22 cellular contexts compared by ENCODE assay signal in the genomic region with DNA sequence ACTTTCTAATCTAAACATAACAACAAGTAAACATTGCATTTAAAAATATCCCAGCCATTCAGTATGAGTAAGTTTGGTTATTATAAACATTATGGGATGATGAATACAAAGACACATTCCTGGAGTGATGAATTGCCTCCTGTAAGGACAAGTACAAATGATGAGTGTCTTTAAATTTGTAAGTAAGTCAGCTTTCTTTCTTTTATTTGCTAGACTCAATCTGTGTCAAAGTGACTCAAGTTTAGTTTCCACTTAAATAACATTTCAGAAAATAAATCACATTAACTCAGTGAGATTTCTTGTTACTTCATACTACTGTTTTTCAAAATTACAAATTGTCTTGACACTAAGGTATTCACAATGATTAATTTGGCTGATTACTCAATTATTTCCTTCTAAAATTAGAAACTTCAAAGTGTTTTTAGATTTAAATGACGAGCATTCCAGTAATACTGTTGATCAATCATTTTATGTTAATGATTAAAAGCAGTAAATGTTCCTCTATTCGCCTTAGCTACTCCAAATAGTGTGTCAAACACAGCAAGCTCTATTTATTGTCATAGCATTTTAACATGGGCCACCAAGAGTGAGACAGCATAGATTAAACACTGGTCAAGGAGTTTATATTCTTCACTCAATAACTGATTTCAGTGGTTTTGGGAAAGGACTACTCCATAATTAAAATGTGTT.
"Had no signal": no experiment of that assay in that cellular context is flagged by ENCODE, and none has a peak within 500 bp of the region (broad histone marks: within the 10 kb centered on the region; RNA-seq: fewer than 3 reads in every experiment).

No MANE protein-coding gene starts in this region.

- H3K27me3 Mint-ChIP-seq: activated CD4-positive, alpha-beta T cell treated with anti-CD3 and anti-CD28 coated beads, Interleukin-2, amount 10 ng/mL, durations not matched to agents 7 days and 5 days; activated naive CD4-positive, alpha-beta T cell treated with anti-CD3 and anti-CD28 coated beads, Interleukin-2, amount 10 ng/mL, durations not matched to agents 7 days and 5 days; activated naive CD8-positive, alpha-beta T cell treated with anti-CD3 and anti-CD28 coated beads, Interleukin-2, amount 50 U/mL, for 24 hours; naive thymus-derived CD4-positive, alpha-beta T cell; stimulated activated memory B cell treated with anti-CD40 and anti-IgM and Interleukin-4, amounts not matched to agents 10 μg/mL and 1 μg/mL and 100 μg/mL, for 72 hours had no signal

- H3K4me1 ChIP-seq: ascending aorta, left lung, testis, upper lobe of left lung had no signal

- H3K27ac ChIP-seq: ascending aorta, cardiac muscle cell, left lung, ovary, testis, upper lobe of left lung had no signal

- H3K4me3 ChIP-seq: ascending aorta, cardiac muscle cell, left lung, ovary, testis, upper lobe of left lung had no signal

- H3K4me1 Mint-ChIP-seq: activated CD4-positive, alpha-beta T cell treated with anti-CD3 and anti-CD28 coated beads, Interleukin-2, amount 10 ng/mL, durations not matched to agents 7 days and 5 days; activated naive CD4-positive, alpha-beta T cell treated with anti-CD3 and anti-CD28 coated beads, Interleukin-2, amount 10 ng/mL, durations not matched to agents 7 days and 5 days; activated naive CD8-positive, alpha-beta T cell treated with anti-CD3 and anti-CD28 coated beads, Interleukin-2, amount 50 U/mL, for 24 hours; naive thymus-derived CD4-positive, alpha-beta T cell; stimulated activated memory B cell treated with anti-CD40 and anti-IgM and Interleukin-4, amounts not matched to agents 10 μg/mL and 1 μg/mL and 100 μg/mL, for 72 hours had no signal

- H3K36me3 ChIP-seq: ascending aorta, cardiac muscle cell, left lung, ovary, upper lobe of left lung had no signal

- H3K4me3 Mint-ChIP-seq: activated CD4-positive, alpha-beta T cell treated with anti-CD3 and anti-CD28 coated beads, Interleukin-2, amount 10 ng/mL, durations not matched to agents 7 days and 5 days; activated CD8-positive, alpha-beta T cell treated with anti-CD3 and anti-CD28 coated beads, Interleukin-2, amount 10 ng/mL, durations not matched to agents 7 days and 5 days; activated naive CD4-positive, alpha-beta T cell treated with anti-CD3 and anti-CD28 coated beads, Interleukin-2, amount 10 ng/mL, durations not matched to agents 7 days and 5 days; activated naive CD8-positive, alpha-beta T cell treated with anti-CD3 and anti-CD28 coated beads, Interleukin-2, amount 50 U/mL, for 24 hours; activated T-cell treated with anti-CD3 and anti-CD28 coated beads, Interleukin-2, amount 50 U/mL, for 4 hours; naive thymus-derived CD4-positive, alpha-beta T cell; stimulated activated memory B cell treated with anti-CD40 and anti-IgM and Interleukin-4, amounts not matched to agents 10 μg/mL and 1 μg/mL and 100 μg/mL, for 72 hours had no signal

- H3K27me3 ChIP-seq: ascending aorta, cardiac muscle cell, left lung, ovary, testis, upper lobe of left lung had no signal

- H3K36me3 Mint-ChIP-seq: activated naive CD4-positive, alpha-beta T cell treated with anti-CD3 and anti-CD28 coated beads, Interleukin-2, amount 10 ng/mL, durations not matched to agents 7 days and 5 days; naive thymus-derived CD4-positive, alpha-beta T cell; stimulated activated memory B cell treated with anti-CD40 and anti-IgM and Interleukin-4, amounts not matched to agents 10 μg/mL and 1 μg/mL and 100 μg/mL, for 72 hours had no signal

- H3K9me3 ChIP-seq: ascending aorta, ovary, testis, upper lobe of left lung had no signal

- DNase-seq: activated CD4-positive, alpha-beta T cell treated with anti-CD3 and anti-CD28 coated beads, Interleukin-2, amount 10 ng/mL, durations not matched to agents 7 days and 5 days; activated CD8-positive, alpha-beta T cell treated with anti-CD3 and anti-CD28 coated beads, Interleukin-2, amount 10 ng/mL, durations not matched to agents 7 days and 5 days; activated naive CD4-positive, alpha-beta T cell treated with anti-CD3 and anti-CD28 coated beads, Interleukin-2, amount 10 ng/mL, durations not matched to agents 7 days and 5 days; activated naive CD8-positive, alpha-beta T cell treated with anti-CD3 and anti-CD28 coated beads, Interleukin-2, amount 50 U/mL, for 24 hours; activated T-cell treated with anti-CD3 and anti-CD28 coated beads, Interleukin-2, amount 50 U/mL, for 4 hours; dermis blood vessel endothelial cell; effector memory CD4-positive, alpha-beta T cell; foreskin melanocyte; glutamatergic neuron; hypothalamus; islet precursor cell; left lung; naive thymus-derived CD4-positive, alpha-beta T cell; ovary; stimulated activated CD4-positive, alpha-beta T cell treated with anti-CD3 and anti-CD28 coated beads, Interleukin-4, amount 100 ng/mL, for 4 hours; testis; upper lobe of left lung had no signal

- FAIRE-seq: endothelial cell of umbilical vein had no signal

- H3K27ac Mint-ChIP-seq: activated CD4-positive, alpha-beta T cell treated with anti-CD3 and anti-CD28 coated beads, Interleukin-2, amount 10 ng/mL, durations not matched to agents 7 days and 5 days; activated CD8-positive, alpha-beta T cell treated with anti-CD3 and anti-CD28 coated beads, Interleukin-2, amount 10 ng/mL, durations not matched to agents 7 days and 5 days; activated naive CD4-positive, alpha-beta T cell treated with anti-CD3 and anti-CD28 coated beads, Interleukin-2, amount 10 ng/mL, durations not matched to agents 7 days and 5 days; activated naive CD8-positive, alpha-beta T cell treated with anti-CD3 and anti-CD28 coated beads, Interleukin-2, amount 50 U/mL, for 24 hours; naive thymus-derived CD4-positive, alpha-beta T cell; stimulated activated memory B cell treated with anti-CD40 and anti-IgM and Interleukin-4, amounts not matched to agents 10 μg/mL and 1 μg/mL and 100 μg/mL, for 72 hours had no signal

- ATAC-seq: activated CD8-positive, alpha-beta T cell treated with anti-CD3 and anti-CD28 coated beads, Interleukin-2, amount 10 ng/mL, durations not matched to agents 7 days and 5 days; activated naive CD8-positive, alpha-beta T cell treated with anti-CD3 and anti-CD28 coated beads, Interleukin-2, amount 50 U/mL, for 24 hours; activated T-cell treated with anti-CD3 and anti-CD28 coated beads, Interleukin-2, amount 50 U/mL, for 4 hours; left lung; naive thymus-derived CD4-positive, alpha-beta T cell; sciatic nerve; stimulated activated memory B cell treated with anti-CD40 and anti-IgM and Interleukin-4, amounts not matched to agents 10 μg/mL and 1 μg/mL and 100 μg/mL, for 72 hours had no signal
